ENCODE assay signal across 8 cellular contexts in genomic region chrX:130523460-130524394, GRCh38.
A peak's percentile ranks its signal among the peaks of the same experiment; 100 is the strongest.
DNase-seq lines count a peak whose midpoint lies in the region; TF ChIP-seq lines count a peak whose summit lies in the region.

No MANE protein-coding gene starts in this region.

- no peak for TF ChIP-seq CTCF in NB4 (IDR thresholded peaks at IDR 0.05; ENCODE audit: low read depth, low read length)

- TF ChIP-seq POLR2A in NB4 (IDR thresholded peaks at IDR 0.05; ENCODE audit: extremely low read depth, insufficient read length) = no peak

- H3K27ac ChIP-seq in skin epidermis = no peak overlapping the region

- in situ Hi-C loops in KBM-7 (cut with MboI; ENCODE audit: low pct_unique_long_range_greater_than_20kb, low sequenced_read_pairs) = no loop called here

- DNase-seq in COLO668 (lab: John Stamatoyannopoulos, UW; ENCODE audit: unreplicated experiment) (peak; percentile 26), NB4 (ENCODE audit: low read depth) (peak; percentile 10), astrocyte of the hippocampus (ENCODE audit: low read depth, low spot score) (peak; percentile 35), iPS-NIHi11 (ENCODE audit: low spot score) (peak; percentile 73), mesenteric fat pad (ENCODE audit: low spot score) (no peak), KBM-7 (no peak), GM19238 (ENCODE audit: insufficient read length, low spot score) (no peak)

- H3K4me3 ChIP-seq in NB4 (ENCODE audit: low read depth, low read length) (no peak overlapping the region), skin epidermis (peak overlapping the region in 5 of 7 experiments; percentile 9 to 32 (median 19))

Comparison
In these comparisons a context has a peak if more than half of its experiments do, and no peak if none do; other contexts are left out.
1. DNase-seq: peak in COLO668 (single experiment), NB4 (single experiment), astrocyte of the hippocampus (single experiment) and iPS-NIHi11 (single experiment); none in mesenteric fat pad (single experiment), KBM-7 (single experiment) and GM19238 (single experiment).